Comparison of ENCODE assay signal across 8 cellular contexts in the genomic region with DNA sequence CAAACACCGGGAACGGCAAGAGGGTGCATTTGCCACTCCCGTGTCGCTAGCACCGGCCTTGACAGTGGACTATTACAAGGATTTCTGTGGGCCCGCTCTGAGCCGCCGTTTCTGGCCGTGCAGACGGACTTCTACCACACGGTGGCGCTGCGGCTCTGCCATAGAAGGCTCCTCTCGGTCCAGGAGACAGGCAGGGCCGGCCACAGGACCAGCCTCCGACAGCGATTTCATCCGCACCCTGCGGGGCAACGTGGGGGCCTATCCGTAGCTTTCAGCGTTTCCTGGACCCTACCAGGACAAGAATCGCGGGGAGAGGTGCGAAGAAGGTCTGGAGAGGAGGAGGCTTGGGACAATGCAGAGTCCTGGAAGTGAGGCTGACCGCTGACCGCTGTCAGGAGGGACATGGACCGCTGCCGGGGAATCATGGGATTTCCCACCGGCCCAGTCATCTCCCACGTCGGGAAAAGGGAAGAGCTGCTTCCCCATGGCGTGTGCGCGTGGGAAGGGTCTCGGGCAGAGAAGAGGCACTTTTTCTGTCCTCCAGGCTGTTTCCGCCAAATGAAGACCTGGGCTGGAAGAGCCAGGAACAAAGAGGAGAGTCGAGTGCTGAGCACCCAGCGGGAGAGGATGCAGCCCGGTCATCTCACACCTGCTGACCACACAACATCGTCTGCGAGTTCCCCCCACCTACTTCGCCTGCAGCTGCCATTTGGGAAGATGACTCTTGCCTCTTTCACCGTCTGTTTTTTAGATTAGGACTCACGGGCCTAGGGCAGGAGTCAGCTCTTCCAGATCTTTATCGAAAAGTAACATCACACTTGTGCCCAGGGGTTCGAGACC. TPM values are rescaled to one million over a fixed set of nuclear protein-coding genes. Genes with fewer than 3 reads are reported as not detected.
DNase-seq lines count a peak whose midpoint lies in the region; ATAC-seq and TF ChIP-seq lines count a peak whose summit lies in the region.

No MANE protein-coding gene starts in this region.

- TF ChIP-seq CTCF in LNCAP (IDR thresholded peaks at IDR 0.05) (peak; percentile 66), RWPE1 (conservative IDR thresholded peaks at IDR 0.05; ENCODE audit: low read depth) (peak; percentile 93), fibroblast of villous mesenchyme (IDR thresholded peaks at IDR 0.05; ENCODE audit: insufficient read depth, low read depth, low read length) (peak; percentile 87), neural progenitor cell (IDR thresholded peaks at IDR 0.05) (peak; percentile 91)

- H3K9me3 ChIP-seq in CD4-positive, CD25-positive, alpha-beta regulatory T cell (ENCODE audit: control insufficient read depth in 2 of 2, low read length in 2 of 2), result no peaks in the 10 kb centered on the region
- H3K9me3 ChIP-seq in neural progenitor cell (ENCODE audit: low read depth), result no peaks in the 10 kb centered on the region

- H3K27me3 ChIP-seq in CD4-positive, CD25-positive, alpha-beta regulatory T cell (ENCODE audit: control insufficient read depth, insufficient read depth, low read length), result peaks cover 1% of the 10 kb centered on the region
- peaks cover 7% of the 10 kb centered on the region for H3K27me3 ChIP-seq in neural progenitor cell

- H3K4me3 ChIP-seq in CD4-positive, CD25-positive, alpha-beta regulatory T cell (ENCODE audit: low read depth, low read length), result no peak overlapping the region
- H3K4me3 ChIP-seq in fibroblast of villous mesenchyme (ENCODE audit: low read depth, low read length) (peak overlapping the region; percentile 7), neural progenitor cell (no peak overlapping the region)

- peak overlapping the region; percentile 61 for H2AFZ ChIP-seq in neural progenitor cell (replicated peaks)

- H3K27ac ChIP-seq in CD4-positive, CD25-positive, alpha-beta regulatory T cell (ENCODE audit: insufficient read depth, low read length, poor library complexity, severe bottlenecking), result no peak overlapping the region
- H3K27ac ChIP-seq in RWPE1 (peak overlapping the region; percentile 72), neural progenitor cell (no peak overlapping the region)

- DNase-seq in CD4-positive, CD25-positive, alpha-beta regulatory T cell, result peak; percentile 64 to 72 (median 65)
- peak; percentile 76 for DNase-seq in RWPE1 (ENCODE audit: low spot score)
- DNase-seq in activated T-helper 9 cell treated with anti-CD3 and anti-CD28 coated beads, Interleukin-2, amount 50 U/mL, for 16 hours (ENCODE audit: low read depth), result peak; percentile 66
- peak; percentile 84 for DNase-seq in fibroblast of villous mesenchyme (ENCODE audit: low read depth)
- DNase-seq in neural progenitor cell (ENCODE audit: low spot score), result peak; percentile 94
- peak; percentile 90 for DNase-seq in stimulated activated naive CD8-positive, alpha-beta T cell treated with anti-CD3 and anti-CD28 coated beads, Interleukin-15, Interleukin-2, amounts not matched to agents 100 U/mL and 50 U/mL, for 24 hours

- no peaks in the 10 kb centered on the region for H3K9me3 Mint-ChIP-seq in CD4-positive, CD25-positive, alpha-beta regulatory T cell
- peaks cover 2% of the 10 kb centered on the region for H3K9me3 Mint-ChIP-seq in neural progenitor cell

- POLR2A ChIA-PET in RWPE1 (lab: Yijun Ruan, JAX; ENCODE audit: low non-redundant PET), result no interaction called here

- peaks cover 18% of the 10 kb centered on the region for H3K27me3 Mint-ChIP-seq in CD4-positive, CD25-positive, alpha-beta regulatory T cell
- H3K27me3 Mint-ChIP-seq in neural progenitor cell (ENCODE audit: insufficient read depth, low read depth), result peaks cover 6% of the 10 kb centered on the region

- no peaks in the 10 kb centered on the region for H3F3A ChIP-seq in neural progenitor cell (ENCODE audit: low read depth)

- H3K36me3 Mint-ChIP-seq in CD4-positive, CD25-positive, alpha-beta regulatory T cell, result peaks cover 4% of the 10 kb centered on the region
- H3K36me3 Mint-ChIP-seq in neural progenitor cell, result no peaks in the 10 kb centered on the region

- H3K4me3 Mint-ChIP-seq in CD4-positive, CD25-positive, alpha-beta regulatory T cell, result peak overlapping the region in 3 of 4 donors; percentile 40 to 74 (median 65)
- peak overlapping the region; percentile 65 for H3K4me3 Mint-ChIP-seq in neural progenitor cell

- H3K4me1 Mint-ChIP-seq in CD4-positive, CD25-positive, alpha-beta regulatory T cell, result peaks cover 7 to 16% (median 14%) of the 10 kb centered on the region in 4 donors
- H3K4me1 Mint-ChIP-seq in neural progenitor cell, result peaks cover 19% of the 10 kb centered on the region

- ATAC-seq in CD4-positive, CD25-positive, alpha-beta regulatory T cell (ENCODE audit: low read depth in 2 of 2), result peak; percentile 72 to 73
- ATAC-seq in GM21390 (IDR thresholded peaks at IDR 0.05; ENCODE audit: unreplicated experiment), result peak; percentile 80
- peak; percentile 91 for ATAC-seq in stimulated activated naive CD8-positive, alpha-beta T cell treated with anti-CD3 and anti-CD28 coated beads, Interleukin-15, Interleukin-2, amounts not matched to agents 100 U/mL and 50 U/mL, for 24 hours

- peaks cover 8% of the 10 kb centered on the region for H3K4me1 ChIP-seq in CD4-positive, CD25-positive, alpha-beta regulatory T cell (ENCODE audit: control insufficient read depth, insufficient read depth, low read length, poor library complexity, severe bottlenecking)
- peaks cover 14% of the 10 kb centered on the region for H3K4me1 ChIP-seq in neural progenitor cell

- no peaks in the 10 kb centered on the region for H4K20me1 ChIP-seq in neural progenitor cell (ENCODE audit: low read depth)

- H3K27ac Mint-ChIP-seq in CD4-positive, CD25-positive, alpha-beta regulatory T cell, result peak overlapping the region in 2 of 3 donors; percentile 52 to 75
- no peak overlapping the region for H3K27ac Mint-ChIP-seq in neural progenitor cell

- H3K9ac ChIP-seq in neural progenitor cell, result no peak overlapping the region

- H3K79me2 ChIP-seq in neural progenitor cell (ENCODE audit: low read depth), result no peaks in the 10 kb centered on the region

- peak overlapping the region; percentile 66 for H3K4me2 ChIP-seq in neural progenitor cell

- CTCF ChIA-PET in RWPE1 (lab: Yijun Ruan, JAX), result interaction anchor here (0.5 to 1.7 kb wide), 26 partner anchors 10 to 742 kb away, joined by 3 to 15 read pairs (median 3); no protein-coding TSS in a partner anchor

- no peaks in the 10 kb centered on the region for H3K36me3 ChIP-seq in CD4-positive, CD25-positive, alpha-beta regulatory T cell (ENCODE audit: control insufficient read depth, insufficient read depth, low read length)
- H3K36me3 ChIP-seq in neural progenitor cell, result no peaks in the 10 kb centered on the region

RNA-seq across cellular contexts. Expression of gene HAAO, which starts 35.5 kb away (rescaled TPM):
- total RNA-seq in CD4-positive, CD25-positive, alpha-beta regulatory T cell, result not detected
- under 1 TPM in 1 of 4 donors, not detected in 3; 0.27 TPM for polyA plus RNA-seq in CD4-positive, CD25-positive, alpha-beta regulatory T cell
- total RNA-seq in fibroblast of villous mesenchyme (0.43 and 1.6 TPM in 2 replicates), neural progenitor cell (ENCODE audit: low replicate concordance) (0.77 and 2.8 TPM in 2 replicates)
